Comparison of ENCODE assay signal across 1 cellular context in the genomic region with DNA sequence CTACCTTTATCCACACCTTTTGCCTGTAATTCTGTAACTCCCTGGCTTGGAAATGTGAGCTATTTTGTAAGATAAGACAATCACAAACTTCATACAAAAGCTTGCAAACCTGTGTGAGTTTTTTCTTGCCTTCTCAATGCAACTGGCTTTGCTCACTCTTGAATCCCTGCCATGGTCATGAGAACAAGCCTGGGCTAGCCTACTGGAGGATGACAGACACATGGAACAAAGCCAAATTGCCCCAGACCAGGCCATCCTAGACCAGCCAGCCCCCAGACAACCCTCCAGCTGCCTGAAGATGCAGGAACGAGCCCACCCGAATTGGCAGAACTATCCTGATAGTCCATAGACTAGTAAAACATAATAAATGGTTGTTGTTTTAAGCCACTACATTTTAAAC.
TF ChIP-seq lines count a peak whose summit lies in the region.

No MANE protein-coding gene starts in this region.

TF ChIP-seq in GM12878, 131 proteins besides CTCF, POLR2A, EP300 and RAD21 (continued from another document):
- TF ChIP-seq, protein P1, sequence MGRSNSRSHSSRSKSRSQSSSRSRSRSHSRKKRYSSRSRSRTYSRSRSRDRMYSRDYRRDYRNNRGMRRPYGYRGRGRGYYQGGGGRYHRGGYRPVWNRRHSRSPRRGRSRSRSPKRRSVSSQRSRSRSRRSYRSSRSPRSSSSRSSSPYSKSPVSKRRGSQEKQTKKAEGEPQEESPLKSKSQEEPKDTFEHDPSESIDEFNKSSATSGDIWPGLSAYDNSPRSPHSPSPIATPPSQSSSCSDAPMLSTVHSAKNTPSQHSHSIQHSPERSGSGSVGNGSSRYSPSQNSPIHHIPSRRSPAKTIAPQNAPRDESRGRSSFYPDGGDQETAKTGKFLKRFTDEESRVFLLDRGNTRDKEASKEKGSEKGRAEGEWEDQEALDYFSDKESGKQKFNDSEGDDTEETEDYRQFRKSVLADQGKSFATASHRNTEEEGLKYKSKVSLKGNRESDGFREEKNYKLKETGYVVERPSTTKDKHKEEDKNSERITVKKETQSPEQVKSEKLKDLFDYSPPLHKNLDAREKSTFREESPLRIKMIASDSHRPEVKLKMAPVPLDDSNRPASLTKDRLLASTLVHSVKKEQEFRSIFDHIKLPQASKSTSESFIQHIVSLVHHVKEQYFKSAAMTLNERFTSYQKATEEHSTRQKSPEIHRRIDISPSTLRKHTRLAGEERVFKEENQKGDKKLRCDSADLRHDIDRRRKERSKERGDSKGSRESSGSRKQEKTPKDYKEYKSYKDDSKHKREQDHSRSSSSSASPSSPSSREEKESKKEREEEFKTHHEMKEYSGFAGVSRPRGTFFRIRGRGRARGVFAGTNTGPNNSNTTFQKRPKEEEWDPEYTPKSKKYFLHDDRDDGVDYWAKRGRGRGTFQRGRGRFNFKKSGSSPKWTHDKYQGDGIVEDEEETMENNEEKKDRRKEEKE (IDR thresholded peaks at IDR 0.05) = no peak
- TF ChIP-seq MTA2 (IDR thresholded peaks at IDR 0.05; ENCODE audit: low read depth) (no peak), NFIC (IDR thresholded peaks at IDR 0.05; ENCODE audit: low read depth, low read length) (no peak), KDM1A (IDR thresholded peaks at IDR 0.05; ENCODE audit: borderline replicate concordance) (no peak), MEF2A (IDR thresholded peaks at IDR 0.05; ENCODE audit: insufficient read depth, low read depth, low read length) (no peak), EGR1 (IDR thresholded peaks at IDR 0.05; ENCODE audit: borderline replicate concordance in 1 of 2, low read depth in 2 of 2, low read length in 2 of 2) (no peak), NFXL1 (IDR thresholded peaks at IDR 0.05; ENCODE audit: borderline replicate concordance) (no peak), BMI1 (IDR thresholded peaks at IDR 0.05; ENCODE audit: borderline replicate concordance) (no peak), BRCA1 (IDR thresholded peaks at IDR 0.05; ENCODE audit: low read depth, low read length) (no peak)
- TF ChIP-seq, protein P2, sequence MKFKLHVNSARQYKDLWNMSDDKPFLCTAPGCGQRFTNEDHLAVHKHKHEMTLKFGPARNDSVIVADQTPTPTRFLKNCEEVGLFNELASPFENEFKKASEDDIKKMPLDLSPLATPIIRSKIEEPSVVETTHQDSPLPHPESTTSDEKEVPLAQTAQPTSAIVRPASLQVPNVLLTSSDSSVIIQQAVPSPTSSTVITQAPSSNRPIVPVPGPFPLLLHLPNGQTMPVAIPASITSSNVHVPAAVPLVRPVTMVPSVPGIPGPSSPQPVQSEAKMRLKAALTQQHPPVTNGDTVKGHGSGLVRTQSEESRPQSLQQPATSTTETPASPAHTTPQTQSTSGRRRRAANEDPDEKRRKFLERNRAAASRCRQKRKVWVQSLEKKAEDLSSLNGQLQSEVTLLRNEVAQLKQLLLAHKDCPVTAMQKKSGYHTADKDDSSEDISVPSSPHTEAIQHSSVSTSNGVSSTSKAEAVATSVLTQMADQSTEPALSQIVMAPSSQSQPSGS (IDR thresholded peaks at IDR 0.05; ENCODE audit: low read length) = no peak
